1 cellular context compared by ENCODE assay signal in the genomic region with DNA sequence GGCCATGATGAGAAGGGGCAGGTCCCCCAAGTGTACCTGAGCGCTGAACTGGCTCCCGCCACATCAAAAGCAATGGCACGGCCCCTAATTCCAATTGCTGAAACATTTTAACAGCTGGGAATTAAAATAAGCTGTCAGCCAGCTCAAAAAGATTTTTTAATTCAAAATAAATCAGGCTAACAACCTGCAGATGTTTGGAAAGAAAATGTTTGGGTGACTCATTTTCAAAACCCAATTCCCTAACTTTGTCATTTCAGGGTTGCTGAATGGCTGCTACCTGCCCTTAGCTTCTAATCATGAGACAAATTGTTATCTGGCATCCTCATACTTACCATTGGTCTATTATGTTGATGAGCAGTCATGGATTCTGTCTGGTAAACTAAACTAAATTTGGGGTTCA.
TF ChIP-seq lines count a peak whose summit lies in the region.

No MANE protein-coding gene starts in this region.

TF ChIP-seq in GM23338, 12 proteins besides CTCF, POLR2A, EP300 and RAD21 (continued from another document):
- TF ChIP-seq, protein P1, sequence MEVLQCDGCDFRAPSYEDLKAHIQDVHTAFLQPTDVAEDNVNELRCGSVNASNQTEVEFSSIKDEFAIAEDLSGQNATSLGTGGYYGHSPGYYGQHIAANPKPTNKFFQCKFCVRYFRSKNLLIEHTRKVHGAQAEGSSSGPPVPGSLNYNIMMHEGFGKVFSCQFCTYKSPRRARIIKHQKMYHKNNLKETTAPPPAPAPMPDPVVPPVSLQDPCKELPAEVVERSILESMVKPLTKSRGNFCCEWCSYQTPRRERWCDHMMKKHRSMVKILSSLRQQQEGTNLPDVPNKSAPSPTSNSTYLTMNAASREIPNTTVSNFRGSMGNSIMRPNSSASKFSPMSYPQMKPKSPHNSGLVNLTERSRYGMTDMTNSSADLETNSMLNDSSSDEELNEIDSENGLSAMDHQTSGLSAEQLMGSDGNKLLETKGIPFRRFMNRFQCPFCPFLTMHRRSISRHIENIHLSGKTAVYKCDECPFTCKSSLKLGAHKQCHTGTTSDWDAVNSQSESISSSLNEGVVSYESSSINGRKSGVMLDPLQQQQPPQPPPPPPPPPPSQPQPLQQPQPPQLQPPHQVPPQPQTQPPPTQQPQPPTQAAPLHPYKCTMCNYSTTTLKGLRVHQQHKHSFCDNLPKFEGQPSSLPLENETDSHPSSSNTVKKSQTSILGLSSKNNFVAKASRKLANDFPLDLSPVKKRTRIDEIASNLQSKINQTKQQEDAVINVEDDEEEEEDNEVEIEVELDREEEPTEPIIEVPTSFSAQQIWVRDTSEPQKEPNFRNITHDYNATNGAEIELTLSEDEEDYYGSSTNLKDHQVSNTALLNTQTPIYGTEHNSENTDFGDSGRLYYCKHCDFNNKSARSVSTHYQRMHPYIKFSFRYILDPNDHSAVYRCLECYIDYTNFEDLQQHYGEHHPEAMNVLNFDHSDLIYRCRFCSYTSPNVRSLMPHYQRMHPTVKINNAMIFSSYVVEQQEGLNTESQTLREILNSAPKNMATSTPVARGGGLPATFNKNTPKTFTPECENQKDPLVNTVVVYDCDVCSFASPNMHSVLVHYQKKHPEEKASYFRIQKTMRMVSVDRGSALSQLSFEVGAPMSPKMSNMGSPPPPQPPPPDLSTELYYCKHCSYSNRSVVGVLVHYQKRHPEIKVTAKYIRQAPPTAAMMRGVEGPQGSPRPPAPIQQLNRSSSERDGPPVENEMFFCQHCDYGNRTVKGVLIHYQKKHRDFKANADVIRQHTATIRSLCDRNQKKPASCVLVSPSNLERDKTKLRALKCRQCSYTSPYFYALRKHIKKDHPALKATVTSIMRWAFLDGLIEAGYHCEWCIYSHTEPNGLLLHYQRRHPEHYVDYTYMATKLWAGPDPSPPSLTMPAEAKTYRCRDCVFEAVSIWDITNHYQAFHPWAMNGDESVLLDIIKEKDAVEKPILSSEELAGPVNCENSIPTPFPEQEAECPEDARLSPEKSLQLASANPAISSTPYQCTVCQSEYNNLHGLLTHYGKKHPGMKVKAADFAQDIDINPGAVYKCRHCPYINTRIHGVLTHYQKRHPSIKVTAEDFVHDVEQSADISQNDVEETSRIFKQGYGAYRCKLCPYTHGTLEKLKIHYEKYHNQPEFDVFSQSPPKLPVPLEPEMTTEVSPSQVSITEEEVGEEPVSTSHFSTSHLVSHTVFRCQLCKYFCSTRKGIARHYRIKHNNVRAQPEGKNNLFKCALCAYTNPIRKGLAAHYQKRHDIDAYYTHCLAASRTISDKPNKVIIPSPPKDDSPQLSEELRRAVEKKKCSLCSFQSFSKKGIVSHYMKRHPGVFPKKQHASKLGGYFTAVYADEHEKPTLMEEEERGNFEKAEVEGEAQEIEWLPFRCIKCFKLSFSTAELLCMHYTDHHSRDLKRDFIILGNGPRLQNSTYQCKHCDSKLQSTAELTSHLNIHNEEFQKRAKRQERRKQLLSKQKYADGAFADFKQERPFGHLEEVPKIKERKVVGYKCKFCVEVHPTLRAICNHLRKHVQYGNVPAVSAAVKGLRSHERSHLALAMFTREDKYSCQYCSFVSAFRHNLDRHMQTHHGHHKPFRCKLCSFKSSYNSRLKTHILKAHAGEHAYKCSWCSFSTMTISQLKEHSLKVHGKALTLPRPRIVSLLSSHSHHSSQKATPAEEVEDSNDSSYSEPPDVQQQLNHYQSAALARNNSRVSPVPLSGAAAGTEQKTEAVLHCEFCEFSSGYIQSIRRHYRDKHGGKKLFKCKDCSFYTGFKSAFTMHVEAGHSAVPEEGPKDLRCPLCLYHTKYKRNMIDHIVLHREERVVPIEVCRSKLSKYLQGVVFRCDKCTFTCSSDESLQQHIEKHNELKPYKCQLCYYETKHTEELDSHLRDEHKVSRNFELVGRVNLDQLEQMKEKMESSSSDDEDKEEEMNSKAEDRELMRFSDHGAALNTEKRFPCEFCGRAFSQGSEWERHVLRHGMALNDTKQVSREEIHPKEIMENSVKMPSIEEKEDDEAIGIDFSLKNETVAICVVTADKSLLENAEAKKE (CRISPR knock-in tag; IDR thresholded peaks at IDR 0.05): no peak
- no peak for TF ChIP-seq EZH2 (IDR thresholded peaks at IDR 0.05; ENCODE audit: low read depth, unreplicated experiment)
- TF ChIP-seq JUNB (IDR thresholded peaks at IDR 0.05; ENCODE audit: unreplicated experiment): no peak
- no peak for TF ChIP-seq ZNF331 (CRISPR knock-in tag; IDR thresholded peaks at IDR 0.05; ENCODE audit: low read depth)
TF ChIP-seq in GM23338: peak in this region for 0.
